Comparison of ENCODE assay signal across 10 cellular contexts in genomic region chr12:1576410-1577240, GRCh38. TPM values are rescaled to one million over a fixed set of nuclear protein-coding genes. Genes with fewer than 3 reads are reported as not detected.
DNase-seq lines count a peak whose midpoint lies in the region; ATAC-seq and TF ChIP-seq lines count a peak whose summit lies in the region.
"Had no signal": no experiment of that assay in that cellular context is flagged by ENCODE, and none has a peak within 500 bp of the region (broad histone marks: within the 10 kb centered on the region; RNA-seq: fewer than 3 reads in every experiment).

No MANE protein-coding gene starts in this region.

- H3K9me3 Mint-ChIP-seq in natural killer cell, result no peaks in the 10 kb centered on the region
- H3K9me3 Mint-ChIP-seq in endothelial cell (ENCODE audit: unreplicated experiment), result no peaks in the 10 kb centered on the region

- H3K27me3 Mint-ChIP-seq in natural killer cell (ENCODE audit: low read depth in 2 of 2) (peaks cover 14% of the 10 kb centered on the region in 2 donors), endothelial cell (ENCODE audit: unreplicated experiment) (peaks cover 7% of the 10 kb centered on the region)

- H3K27ac ChIP-seq in stomach smooth muscle (ENCODE audit: low read length), result peak overlapping the region; percentile 73

- H3K27ac Mint-ChIP-seq in natural killer cell, result no peak overlapping the region
- no peak overlapping the region for H3K27ac Mint-ChIP-seq in endothelial cell (ENCODE audit: unreplicated experiment)

- intact Hi-C loops in left colon (cut with DNase I, micrococcal nuclease) (no loop called here), natural killer cell (cut with micrococcal nuclease) (no loop called here)

- ATAC-seq in left colon (peak; percentile 45), HG03439 (IDR thresholded peaks at IDR 0.05; ENCODE audit: unreplicated experiment) (no peak), GM18517 (IDR thresholded peaks at IDR 0.05; ENCODE audit: unreplicated experiment) (no peak), natural killer cell (no peak)

- peaks cover 5 to 6% of the 10 kb centered on the region in 2 donors for H3K4me1 Mint-ChIP-seq in natural killer cell
- H3K4me1 Mint-ChIP-seq in endothelial cell (ENCODE audit: unreplicated experiment), result peaks cover 35% of the 10 kb centered on the region

- no peak for TF ChIP-seq CTCF in natural killer cell (IDR thresholded peaks at IDR 0.05)
- no peak for TF ChIP-seq CTCF in endothelial cell (IDR thresholded peaks at IDR 0.05; ENCODE audit: unreplicated experiment)

- peak overlapping the region in 1 of 2 donors; percentile 60 for H3K4me3 ChIP-seq in stomach smooth muscle (ENCODE audit: low read length in 2 of 2)

- H3K27me3 ChIP-seq in stomach smooth muscle (ENCODE audit: control insufficient read depth in 1 of 2, insufficient read depth in 2 of 2, low read length in 2 of 2), result no peaks in the 10 kb centered on the region

- peak overlapping the region in 1 of 2 donors; percentile 58 for H3K9ac ChIP-seq in stomach smooth muscle (ENCODE audit: low read length in 2 of 2)

- H3K9me3 ChIP-seq in stomach smooth muscle (ENCODE audit: control insufficient read depth in 2 of 2, low read length in 2 of 2), result no peaks in the 10 kb centered on the region

- DNase-seq in HCEC 1CT (peak; percentile 42), astrocyte of the hippocampus (ENCODE audit: low read depth, low spot score) (peak; percentile 85), left colon (peak in 1 of 2 donors; percentile 34), natural killer cell (no peak), endothelial cell (ENCODE audit: low spot score) (no peak)
- DNase-seq: effector CD8-positive, alpha-beta T cell; NK-92 treated with Interleukin-12 subunit alpha and Interleukin-12 subunit beta, amount 100 ng/mL, for 24 hours had no signal

- H3K36me3 ChIP-seq in stomach smooth muscle (ENCODE audit: control insufficient read depth in 2 of 2, insufficient read depth in 2 of 2, low read length in 2 of 2), result no peaks in the 10 kb centered on the region

- H3K36me3 Mint-ChIP-seq in natural killer cell (no peaks in the 10 kb centered on the region), endothelial cell (ENCODE audit: low read depth, unreplicated experiment) (no peaks in the 10 kb centered on the region)

- peaks cover 24% of the 10 kb centered on the region for H3K4me1 ChIP-seq in stomach smooth muscle (ENCODE audit: control insufficient read depth, insufficient read depth, low read length)

- H3K4me3 Mint-ChIP-seq in natural killer cell (no peak overlapping the region), endothelial cell (ENCODE audit: unreplicated experiment) (no peak overlapping the region)

RNA-seq across cellular contexts. Expression of gene FBXL14, which starts 17.8 kb away (rescaled TPM):
- 10 to 100 TPM; 32.6 to 40.8 TPM for total RNA-seq in left colon
- total RNA-seq in natural killer cell, result 10 to 100 TPM; 18.7 to 24.9 (median 22.8) TPM
- total RNA-seq in endothelial cell (ENCODE audit: unreplicated experiment), result 14.7 TPM

RNA-seq across cellular contexts. Expression of gene WNT5B, which starts 52.4 kb away (rescaled TPM):
- 1 to 10 TPM; 4.5 to 9.4 TPM for total RNA-seq in left colon
- not detected for total RNA-seq in natural killer cell
- total RNA-seq in endothelial cell (ENCODE audit: unreplicated experiment), result 7.5 TPM

Comparison
In these comparisons a context has a peak if more than half of its experiments do, and no peak if none do; other contexts are left out.
1. DNase-seq: peak in HCEC 1CT (single experiment) and astrocyte of the hippocampus (single experiment); none in natural killer cell (single experiment) and endothelial cell (single experiment).